Comparison of ENCODE assay signal across 11 cellular contexts in the genomic region with DNA sequence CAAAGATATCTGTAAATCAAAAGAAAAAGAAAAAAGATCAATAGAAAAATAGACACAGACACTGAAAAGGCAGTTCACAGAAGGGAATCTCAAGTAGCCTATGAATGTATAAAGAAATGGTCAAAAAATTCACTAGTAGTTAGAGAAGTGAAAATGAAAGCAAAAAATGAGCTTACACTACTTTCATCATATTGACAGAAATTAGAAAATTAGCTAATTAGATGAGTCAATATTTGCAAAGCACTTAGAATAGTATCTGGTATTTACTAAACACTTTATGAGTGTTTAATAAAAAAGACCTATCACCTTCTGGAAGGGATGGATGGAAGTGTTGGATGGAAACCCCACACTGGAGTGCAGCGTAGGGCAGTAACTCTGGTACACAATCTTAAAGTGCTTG. TPM values are rescaled to one million over a fixed set of nuclear protein-coding genes. Genes with fewer than 3 reads are reported as not detected.
DNase-seq lines count a peak whose midpoint lies in the region; ATAC-seq lines count a peak whose summit lies in the region.
"Had no signal": no experiment of that assay in that cellular context is flagged by ENCODE, and none has a peak within 500 bp of the region (broad histone marks: within the 10 kb centered on the region; RNA-seq: fewer than 3 reads in every experiment).

No MANE protein-coding gene starts in this region.

- no peaks in the 10 kb centered on the region for H3K79me2 ChIP-seq in GM23248 (ENCODE audit: insufficient read depth)

- H3K4me1 Mint-ChIP-seq in memory B cell = peaks cover 16% of the 10 kb centered on the region

- H3K4me1 ChIP-seq in GM23248 (ENCODE audit: insufficient read depth) = peaks cover 29% of the 10 kb centered on the region

- H3K27me3 Mint-ChIP-seq in memory B cell = no peaks in the 10 kb centered on the region

- 0 out of 2 replicates have a peak overlapping the region, but pooled peaks have one; percentile 4 for H3K4me3 ChIP-seq in GM23248

- peak overlapping the region; percentile 66 for H3K4me2 ChIP-seq in GM23248 (ENCODE audit: unreplicated experiment)

- no peaks in the 10 kb centered on the region for H3K9me2 ChIP-seq in GM23248 (ENCODE audit: insufficient read depth)

- no peaks in the 10 kb centered on the region for H3K36me3 ChIP-seq in GM23248 (ENCODE audit: low read depth)
- H3K36me3 ChIP-seq: WERI-Rb-1 had no signal

- H2AFZ ChIP-seq in GM23248 = no peak overlapping the region

- H3K9ac ChIP-seq in GM23248 = peak overlapping the region; percentile 43; the same call in 1 of the 2 replicates

- no peaks in the 10 kb centered on the region for H3K36me3 Mint-ChIP-seq in memory B cell

- H3K27me3 ChIP-seq in GM23248 (replicated peaks; ENCODE audit: insufficient read depth) = no peaks in the 10 kb centered on the region

- no peaks in the 10 kb centered on the region for H4K20me1 ChIP-seq in GM23248 (ENCODE audit: insufficient read depth)

- peak overlapping the region; percentile 38 for H3K27ac Mint-ChIP-seq in memory B cell

- H3K9me3 Mint-ChIP-seq in memory B cell = no peaks in the 10 kb centered on the region

- in situ Hi-C loops in GM23248 (cut with MboI) = no loop called here

- ATAC-seq in GM18502 (IDR thresholded peaks at IDR 0.05; ENCODE audit: poor library complexity, unreplicated experiment) (peak; percentile 22), memory B cell (ENCODE audit: low read depth) (no peak)
- ATAC-seq: right cardiac atrium had no signal

- DNase-seq in GM23248 (no peak), NCI-H774 (lab: John Stamatoyannopoulos, UW) (peak; percentile 28), memory B cell (ENCODE audit: low spot score in 2 of 2) (no peak), NCI-H345 treated with DMSO at 0.1 percent for 48 hours (lab: John Stamatoyannopoulos, UW; ENCODE audit: unreplicated experiment) (no peak), SW480 (ENCODE audit: low spot score) (no peak), HuH-7.5 (ENCODE audit: low spot score) (no peak)
- DNase-seq in stimulated activated CD4-positive, alpha-beta T cell treated with anti-CD3 and anti-CD28 coated beads, Interleukin-4, amount 100 ng/mL, for 24 hours = no peak
- DNase-seq: NCI-H446, right cardiac atrium, WERI-Rb-1 had no signal

- no peaks in the 10 kb centered on the region for H3K9me3 ChIP-seq in GM23248 (ENCODE audit: low read depth)

- peak overlapping the region; percentile 90 for H3K27ac ChIP-seq in GM23248
- H3K27ac ChIP-seq: WERI-Rb-1 had no signal

- H3F3A ChIP-seq in GM23248 (ENCODE audit: insufficient read depth) = peaks cover 39% of the 10 kb centered on the region

- peak overlapping the region; percentile 57 for H3K4me3 Mint-ChIP-seq in memory B cell

- 96 to 100% methylated on average over 1 of the region's 1 CpG for WGBS in GM23248 (ENCODE audit: low coverage in 1 of 2, low lambda C conversion rate in 2 of 2, missing lambda C conversion rate in 2 of 2), 2 experiments

RNA-seq across cellular contexts. Expression of a gene that starts 1.7 kb away (rescaled TPM):
- total RNA-seq in GM23248 (2014; rRNA removed; shearing (Covaris generic)) = under 0.01 and 0.22 TPM in 2 replicates
- 0.20 and 0.30 TPM in 2 replicates for polyA plus RNA-seq in GM23248 (2016; fragmentation: Nextera tagmentation; extraction: Ambion mirVana)

RNA-seq across cellular contexts. Expression of a gene that starts 13.7 kb away (rescaled TPM):
- 9.6 and 11.3 TPM in 2 replicates for total RNA-seq in GM23248 (2014; rRNA removed; shearing (Covaris generic))
- 24.7 and 27.2 TPM in 2 replicates for polyA plus RNA-seq in GM23248 (2016; fragmentation: Nextera tagmentation; extraction: Ambion mirVana)
